ENCODE assay signal across 25 cellular contexts in genomic region chr17:33498069-33498468, GRCh38.
DNase-seq lines count a peak whose midpoint lies in the region; ATAC-seq and TF ChIP-seq lines count a peak whose summit lies in the region.
"Had no signal": no experiment of that assay in that cellular context is flagged by ENCODE, and none has a peak within 500 bp of the region (broad histone marks: within the 10 kb centered on the region; RNA-seq: fewer than 3 reads in every experiment).

No MANE protein-coding gene starts in this region.

- BruUV-seq in IMR-90 (replicated peaks; lab: Mats Ljungman, UMichigan), result no TSS peak

- POLR2A ChIA-PET in IMR-90 (lab: Charles Lee; ENCODE audit: unreplicated experiment), result no interaction called here

- H3K18ac ChIP-seq in IMR-90 (ENCODE audit: low read depth, low read length), result no peak overlapping the region
- peak overlapping the region in 1 of 2 experiments; percentile 59 for H3K18ac ChIP-seq in mesenchymal stem cell (ENCODE audit: low read depth in 1 of 2, low read length in 2 of 2)

- H3K14ac ChIP-seq in IMR-90 (replicated peaks; ENCODE audit: low read depth, low read length) (no peak overlapping the region), mesenchymal stem cell (ENCODE audit: low read length in 2 of 2) (no peak overlapping the region)

- H3K4me1 Mint-ChIP-seq in endothelial cell (ENCODE audit: unreplicated experiment) (no peaks in the 10 kb centered on the region), type B pancreatic cell (ENCODE audit: unreplicated experiment) (peaks cover 5% of the 10 kb centered on the region)
- H3K4me1 Mint-ChIP-seq: CD4-positive, alpha-beta memory T cell had no signal

- H3K27me3 ChIP-seq in IMR-90 (ENCODE audit: control insufficient read depth, insufficient read depth, low read length) (no peaks in the 10 kb centered on the region), mesenchymal stem cell (ENCODE audit: control insufficient read depth in 1 of 2, insufficient read depth in 1 of 2, low read length in 2 of 2) (peaks cover 0 to 56% of the 10 kb centered on the region in 2 experiments)
- H3K27me3 ChIP-seq: BLaER1 treated with 17β-estradiol and CSF1 and Interleukin-3, amounts not matched to agents 10 nM and 100 nM had no signal

- H2AK5ac ChIP-seq in IMR-90 (ENCODE audit: low read depth, low read length), result no peak overlapping the region
- H2AK5ac ChIP-seq in mesenchymal stem cell (ENCODE audit: low read length, severe bottlenecking), result no peak overlapping the region

- no peaks in the 10 kb centered on the region for H4K20me1 ChIP-seq in IMR-90 (ENCODE audit: insufficient read depth, low read length)

- H2AK9ac ChIP-seq in IMR-90 (replicated peaks; ENCODE audit: low read depth, low read length, poor library complexity), result no peak overlapping the region

- no peak overlapping the region for H2AFZ ChIP-seq in IMR-90 (replicated peaks; ENCODE audit: low read length, poor library complexity)
- H2AFZ ChIP-seq in mesenchymal stem cell (ENCODE audit: low read depth, low read length), result no peak overlapping the region

- H2BK20ac ChIP-seq in IMR-90 (ENCODE audit: low read depth, low read length), result no peak overlapping the region

- no peak overlapping the region for H4K91ac ChIP-seq in IMR-90 (ENCODE audit: insufficient read depth, low read depth, low read length)
- H4K91ac ChIP-seq in mesenchymal stem cell (ENCODE audit: low read length), result no peak overlapping the region

- intact Hi-C loops in IMR-90 (cut with micrococcal nuclease), result no loop called here

- H3K4ac ChIP-seq in IMR-90 (ENCODE audit: low read depth, low read length), result no peak overlapping the region
- peak overlapping the region in 1 of 2 experiments; percentile 53 for H3K4ac ChIP-seq in mesenchymal stem cell (ENCODE audit: low read depth in 1 of 2, low read length in 2 of 2)

- CTCF ChIA-PET in IMR-90 (lab: Yijun Ruan, JAX), result no interaction called here

- no peak for DNase-seq in IMR-90
- no peak for DNase-seq in endothelial cell (ENCODE audit: low spot score)
- peak; percentile 8 for DNase-seq in glomerular visceral epithelial cell (ENCODE audit: extremely low spot score)
- peak; percentile 74 for DNase-seq in mesenchymal stem cell
- no peak for DNase-seq in activated CD4-positive, alpha-beta T cell treated with anti-CD3 and anti-CD28 coated beads for 1 hour
- no peak for DNase-seq in NCI-H146 treated with DMSO at 0.1 percent for 48 hours (lab: John Stamatoyannopoulos, UW; ENCODE audit: unreplicated experiment)
- no peak for DNase-seq in type B pancreatic cell (ENCODE audit: extremely low spot score, unreplicated experiment)
- no peak for DNase-seq in KBM-7
- DNase-seq: 8988T; Caco-2; CD4-positive, alpha-beta memory T cell; DMS 273 treated with DMSO at 0.1 percent for 48 hours; DMS79 treated with DMSO at 0.1 percent for 48 hours; H7; HFFc6; NCI-H1092 treated with DMSO at 0.1 percent for 48 hours; NCI-H1436 treated with DMSO at 0.1 percent for 48 hours; NCI-H2029; NCI-H226; NCI-H510A treated with DMSO at 0.1 percent for 48 hours; NCI-H748 treated with DMSO at 0.1 percent for 48 hours had no signal

- H3K36me3 ChIP-seq in IMR-90 (ENCODE audit: control insufficient read depth, insufficient read depth, low read length), result no peaks in the 10 kb centered on the region
- H3K36me3 ChIP-seq in mesenchymal stem cell (ENCODE audit: control insufficient read depth in 1 of 2, insufficient read depth in 2 of 2, low read depth in 1 of 2, low read length in 2 of 2), result no peaks in the 10 kb centered on the region
- H3K36me3 ChIP-seq: BLaER1 treated with 17β-estradiol and CSF1 and Interleukin-3, amounts not matched to agents 10 nM and 100 nM had no signal

- no peaks in the 10 kb centered on the region for H3K4me1 ChIP-seq in IMR-90 (ENCODE audit: control insufficient read depth, insufficient read depth, low read length)
- no peaks in the 10 kb centered on the region for H3K4me1 ChIP-seq in mesenchymal stem cell (ENCODE audit: control insufficient read depth, insufficient read depth, low read depth, low read length)
- H3K4me1 ChIP-seq: Caco-2 had no signal

- H3K27ac Mint-ChIP-seq in endothelial cell (ENCODE audit: unreplicated experiment) (no peak overlapping the region), type B pancreatic cell (no peak overlapping the region)
- H3K27ac Mint-ChIP-seq: CD4-positive, alpha-beta memory T cell; HFFc6 had no signal

- no peak overlapping the region for H3K56ac ChIP-seq in IMR-90 (ENCODE audit: extremely low read depth, insufficient read depth, low read length)

- H2BK12ac ChIP-seq in mesenchymal stem cell (ENCODE audit: low read length in 2 of 2), result peak overlapping the region in 1 of 2 experiments; percentile 19

- TF ChIP-seq RAD21 in IMR-90 (IDR thresholded peaks at IDR 0.05; ENCODE audit: low read length), result no peak

- in situ Hi-C loops in IMR-90 (cut with MboI; ENCODE audit: low sequenced_read_pairs) (no loop called here), KBM-7 (cut with MboI; ENCODE audit: low pct_unique_long_range_greater_than_20kb, low sequenced_read_pairs) (no loop called here)

- no peak for TF ChIP-seq POLR2A in IMR-90 (IDR thresholded peaks at IDR 0.05; ENCODE audit: low read depth, low read length)

- H4K8ac ChIP-seq in IMR-90 (ENCODE audit: low read depth in 2 of 2, low read length in 2 of 2) (no peak overlapping the region), mesenchymal stem cell (ENCODE audit: low read length) (no peak overlapping the region)

- no peak overlapping the region for H4K5ac ChIP-seq in IMR-90 (ENCODE audit: low read depth, low read length)

- H3K36me3 Mint-ChIP-seq in endothelial cell (ENCODE audit: low read depth, unreplicated experiment) (no peaks in the 10 kb centered on the region), type B pancreatic cell (no peaks in the 10 kb centered on the region)
- H3K36me3 Mint-ChIP-seq: CD4-positive, alpha-beta memory T cell had no signal

- no peaks in the 10 kb centered on the region; the same call in 1 of the 2 replicates for H3K9me3 ChIP-seq in IMR-90 (ENCODE audit: control insufficient read depth, insufficient read depth, low read length)
- H3K9me3 ChIP-seq in mesenchymal stem cell (ENCODE audit: control insufficient read depth, low read length), result peaks cover 6% of the 10 kb centered on the region
- H3K9me3 ChIP-seq: BLaER1 treated with 17β-estradiol and CSF1 and Interleukin-3, amounts not matched to agents 10 nM and 100 nM; Caco-2 had no signal

- H3K4me3 Mint-ChIP-seq in endothelial cell (ENCODE audit: unreplicated experiment) (peak overlapping the region; percentile 14), type B pancreatic cell (no peak overlapping the region)
- H3K4me3 Mint-ChIP-seq: CD4-positive, alpha-beta memory T cell; HFFc6 had no signal

- H2BK120ac ChIP-seq in IMR-90 (ENCODE audit: low read depth, low read length), result no peak overlapping the region
- peak overlapping the region; percentile 9 for H2BK120ac ChIP-seq in mesenchymal stem cell (ENCODE audit: low read depth, low read length)

- no peak for ATAC-seq in IMR-90 (ENCODE audit: low read depth)

- no peak overlapping the region for H3K4me2 ChIP-seq in IMR-90 (ENCODE audit: low read depth, low read length)
- H3K4me2 ChIP-seq in mesenchymal stem cell (ENCODE audit: low read length, poor library complexity, severe bottlenecking), result no peak overlapping the region
- H3K4me2 ChIP-seq: BLaER1 treated with 17β-estradiol and CSF1 and Interleukin-3, amounts not matched to agents 10 nM and 100 nM; KMS-11 had no signal

- H3K4me3 ChIP-seq in IMR-90 (ENCODE audit: insufficient read depth, low read depth, low read length) (no peak overlapping the region), mesenchymal stem cell (ENCODE audit: insufficient read depth in 1 of 2, low read depth in 1 of 2, low read length in 2 of 2) (no peak overlapping the region)
- H3K4me3 ChIP-seq: BLaER1 treated with 17β-estradiol and CSF1 and Interleukin-3, amounts not matched to agents 10 nM and 100 nM had no signal

- no peaks in the 10 kb centered on the region for H3K79me1 ChIP-seq in IMR-90 (ENCODE audit: low read depth in 1 of 2, low read length in 2 of 2)
- no peaks in the 10 kb centered on the region for H3K79me1 ChIP-seq in mesenchymal stem cell (replicated peaks; ENCODE audit: low read length, poor library complexity, severe bottlenecking)

- H3K27ac ChIP-seq in IMR-90 (ENCODE audit: insufficient read depth, low read length) (no peak overlapping the region), mesenchymal stem cell (ENCODE audit: low read length, poor library complexity, severe bottlenecking) (no peak overlapping the region)
- H3K27ac ChIP-seq: BLaER1 treated with 17β-estradiol and CSF1 and Interleukin-3, amounts not matched to agents 10 nM and 100 nM; HL-60; KMS-11; RWPE1 had no signal

- dilution Hi-C loops in IMR-90 (cut with HindIII; ENCODE audit: low sequenced_read_pairs, unreplicated experiment), result no loop called here

- no peak overlapping the region for H3K23ac ChIP-seq in IMR-90 (ENCODE audit: low read depth, low read length)
- H3K23ac ChIP-seq in mesenchymal stem cell (ENCODE audit: low read length in 2 of 2), result no peak overlapping the region

- WGBS in IMR-90 (ENCODE audit: extremely low coverage in 2 of 2, insufficient read length in 1 of 2), 2 experiments, result 21% methylated on average over 5 of the region's 6 CpGs; no CpG with 5 or more reads in 1 of the 2 experiments
- WGBS in mesenchymal stem cell, result 43% methylated on average over 5 of the region's 6 CpGs

- H3K9ac ChIP-seq in IMR-90 (ENCODE audit: low read depth, low read length) (no peak overlapping the region), mesenchymal stem cell (ENCODE audit: low read length) (no peak overlapping the region)
- H3K9ac ChIP-seq: BLaER1 treated with 17β-estradiol and CSF1 and Interleukin-3, amounts not matched to agents 10 nM and 100 nM; KMS-11 had no signal

- H3K27me3 Mint-ChIP-seq in endothelial cell (ENCODE audit: unreplicated experiment) (peaks cover 4% of the 10 kb centered on the region), type B pancreatic cell (peaks cover 19% of the 10 kb centered on the region)

- H2BK15ac ChIP-seq in IMR-90 (ENCODE audit: low read depth, low read length) (no peak overlapping the region), mesenchymal stem cell (ENCODE audit: low read depth, poor library complexity, severe bottlenecking) (no peak overlapping the region)

- H3K9me3 Mint-ChIP-seq in endothelial cell (ENCODE audit: unreplicated experiment), result no peaks in the 10 kb centered on the region
- no peaks in the 10 kb centered on the region for H3K9me3 Mint-ChIP-seq in type B pancreatic cell

- H2BK5ac ChIP-seq in IMR-90 (ENCODE audit: low read depth, low read length, poor library complexity, severe bottlenecking) (no peak overlapping the region), mesenchymal stem cell (ENCODE audit: low read depth, low read length, poor library complexity, severe bottlenecking) (no peak overlapping the region)

- H3K9me1 ChIP-seq in IMR-90 (ENCODE audit: insufficient read depth, low read length), result no peaks in the 10 kb centered on the region

- TF ChIP-seq CTCF in IMR-90 (conservative IDR thresholded peaks at IDR 0.05; ENCODE audit: low read depth, low read length) (no peak), endothelial cell (IDR thresholded peaks at IDR 0.05; ENCODE audit: unreplicated experiment) (no peak), type B pancreatic cell (conservative IDR thresholded peaks at IDR 0.05) (no peak)

TF ChIP-seq in IMR-90, 13 proteins besides CTCF, POLR2A, EP300 and RAD21 (continues in another document):
- no peak for TF ChIP-seq RFX5 (IDR thresholded peaks at IDR 0.05; ENCODE audit: low read depth, low read length)
- no peak for TF ChIP-seq NFE2L2 (IDR thresholded peaks at IDR 0.05; ENCODE audit: low read depth, low read length)

Comparison
In these comparisons a context has a peak if more than half of its experiments do, and no peak if none do; other contexts are left out.
1. DNase-seq: peak in glomerular visceral epithelial cell (single experiment) and mesenchymal stem cell (single experiment); none in IMR-90 (single experiment), endothelial cell (single experiment), activated CD4-positive, alpha-beta T cell treated with anti-CD3 and anti-CD28 coated beads for 1 hour (single experiment), NCI-H146 treated with DMSO at 0.1 percent for 48 hours (single experiment), type B pancreatic cell (single experiment) and KBM-7 (single experiment).